In the genomic region with DNA sequence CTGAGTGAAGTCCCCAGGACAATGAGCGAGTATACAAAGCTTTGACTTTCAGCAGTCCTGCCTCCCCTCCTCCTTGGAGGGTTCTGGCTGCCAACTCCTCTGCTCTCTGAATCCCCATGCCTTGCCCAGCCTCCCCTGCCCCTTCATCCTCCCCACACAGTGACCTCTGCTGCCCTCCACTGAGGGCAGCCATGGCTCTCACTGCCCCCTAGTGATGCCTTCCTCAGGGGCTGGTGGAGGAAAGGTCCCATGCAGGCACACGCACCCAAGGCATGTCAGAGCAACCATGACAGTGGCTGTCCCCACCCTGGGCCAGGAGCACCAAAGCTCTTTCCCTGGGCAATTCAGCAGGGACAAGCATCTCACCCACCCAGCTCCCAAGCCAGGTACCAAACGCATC, we compare ENCODE assay signal across 16 cellular contexts. TPM values are rescaled to one million over a fixed set of nuclear protein-coding genes. Genes with fewer than 3 reads are reported as not detected.
"Had no signal": no experiment of that assay in that cellular context is flagged by ENCODE, and none has a peak within 500 bp of the region (broad histone marks: within the 10 kb centered on the region; RNA-seq: fewer than 3 reads in every experiment).

No MANE protein-coding gene starts in this region.

- H3K4me3 ChIP-seq: mucosa of descending colon had no signal

- H3K27ac Mint-ChIP-seq: activated naive CD8-positive, alpha-beta T cell treated with anti-CD3 and anti-CD28 coated beads for 36 hours; activated T-cell treated with anti-CD3 and anti-CD28 coated beads, Interleukin-2, amount 50 U/mL, for 24 hours; natural killer cell had no signal

- H3K27ac ChIP-seq: brain microvascular endothelial cell had no signal

- H3K36me3 ChIP-seq: brain microvascular endothelial cell had no signal

- DNase-seq: activated CD4-positive, alpha-beta T cell treated with anti-CD3 and anti-CD28 coated beads for 48 hours; activated gamma-delta T cell; activated naive CD8-positive, alpha-beta T cell treated with anti-CD3 and anti-CD28 coated beads for 36 hours; activated T-cell treated with anti-CD3 and anti-CD28 coated beads, Interleukin-2, amount 50 U/mL, for 24 hours; brain microvascular endothelial cell; left cardiac atrium; mucosa of descending colon; natural killer cell; stimulated activated CD4-positive, alpha-beta T cell treated with anti-CD3 and anti-CD28 coated beads, Interleukin-2, amount 100 ng/mL, for 48 hours; stimulated activated naive CD8-positive, alpha-beta T cell treated with anti-CD3 and anti-CD28 coated beads, Interleukin-15, Interleukin-2, amounts not matched to agents 100 U/mL and 50 U/mL, for 24 hours; T1000 had no signal

- H3K27me3 ChIP-seq: brain microvascular endothelial cell had no signal

- H3K9me3 ChIP-seq: mucosa of descending colon had no signal

- H3K4me3 Mint-ChIP-seq: activated naive CD8-positive, alpha-beta T cell treated with anti-CD3 and anti-CD28 coated beads for 36 hours; activated T-cell treated with anti-CD3 and anti-CD28 coated beads, Interleukin-2, amount 50 U/mL, for 24 hours; natural killer cell had no signal

- H3K9me3 Mint-ChIP-seq: activated naive CD8-positive, alpha-beta T cell treated with anti-CD3 and anti-CD28 coated beads for 36 hours; activated T-cell treated with anti-CD3 and anti-CD28 coated beads, Interleukin-2, amount 50 U/mL, for 24 hours; natural killer cell had no signal

- H3K27me3 Mint-ChIP-seq: activated naive CD8-positive, alpha-beta T cell treated with anti-CD3 and anti-CD28 coated beads for 36 hours; activated T-cell treated with anti-CD3 and anti-CD28 coated beads, Interleukin-2, amount 50 U/mL, for 24 hours had no signal

- H3K36me3 Mint-ChIP-seq: activated naive CD8-positive, alpha-beta T cell treated with anti-CD3 and anti-CD28 coated beads for 36 hours; natural killer cell had no signal

- H3K4me1 Mint-ChIP-seq: activated naive CD8-positive, alpha-beta T cell treated with anti-CD3 and anti-CD28 coated beads for 36 hours; natural killer cell had no signal

- ATAC-seq: esophagus mucosa; mucosa of descending colon; natural killer cell; stimulated activated naive CD8-positive, alpha-beta T cell treated with anti-CD3 and anti-CD28 coated beads, Interleukin-15, Interleukin-2, amounts not matched to agents 100 U/mL and 50 U/mL, for 24 hours had no signal

RNA-seq across cellular contexts. Expression of a gene that starts 40.9 kb away (rescaled TPM):
- total RNA-seq: activated CD8-positive, alpha-beta memory T cell treated with anti-CD3 and anti-CD28 coated beads for 36 hours; activated naive CD8-positive, alpha-beta T cell treated with anti-CD3 and anti-CD28 coated beads for 36 hours; esophagus mucosa; glomerular endothelial cell; omental fat pad; pulmonary artery endothelial cell had no signal
